In the genomic region with DNA sequence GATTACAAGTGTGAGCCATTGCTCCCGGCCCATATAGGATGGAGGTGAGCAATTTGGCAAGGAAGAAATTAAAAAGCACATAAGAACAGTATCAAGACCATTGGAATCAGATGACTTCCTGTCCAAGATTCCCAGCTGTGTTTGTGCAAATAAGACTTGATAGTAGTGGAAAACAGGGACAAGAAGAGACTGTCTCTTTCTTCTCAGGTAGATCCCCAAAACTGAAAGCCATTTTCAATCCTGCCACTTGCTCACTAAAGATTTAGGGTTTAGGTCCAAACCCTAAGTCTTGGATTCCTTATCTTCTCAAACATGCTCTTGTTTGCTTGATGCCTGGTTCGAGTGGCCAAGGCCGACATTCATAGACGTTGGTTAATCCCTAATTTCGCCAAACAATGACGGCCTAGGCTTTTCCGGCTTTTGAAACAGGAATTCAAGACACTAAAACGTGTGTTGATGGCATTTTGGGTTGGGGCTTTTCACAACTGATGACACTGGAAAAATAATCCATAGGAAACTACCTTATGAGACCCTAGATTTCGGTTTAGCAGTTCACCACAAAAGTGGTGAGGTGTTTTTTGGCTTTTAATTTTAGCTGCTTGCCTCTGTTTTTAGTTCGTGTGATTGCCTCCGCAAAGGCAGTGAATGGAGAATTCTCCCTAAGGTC, we compare ENCODE assay signal across 8 cellular contexts. TPM values are rescaled to one million over a fixed set of nuclear protein-coding genes. Genes with fewer than 3 reads are reported as not detected.
DNase-seq lines count a peak whose midpoint lies in the region; ATAC-seq and TF ChIP-seq lines count a peak whose summit lies in the region.

No MANE protein-coding gene starts in this region.

- H3K4me1 ChIP-seq in SK-N-SH (ENCODE audit: control insufficient read depth in 1 of 2, insufficient read depth in 2 of 2, low read depth in 1 of 2, low read length in 1 of 2) (peaks cover 0 to 8% of the 10 kb centered on the region in 2 experiments; a peak in 2 of 4 replicates), right cardiac atrium (ENCODE audit: control insufficient read depth, insufficient read depth, low read length) (peaks cover 7% of the 10 kb centered on the region)

- no peak for TF ChIP-seq EP300 in SK-N-SH (IDR thresholded peaks at IDR 0.05; ENCODE audit: borderline replicate concordance in 1 of 2, low read depth in 1 of 2, low read length in 1 of 2)

- 27% methylated on average over 10 of the region's 11 CpGs for WGBS in SK-N-SH (ENCODE audit: low lambda C conversion rate)
- 19% methylated on average over 11 of the region's 11 CpGs for WGBS in right cardiac atrium

- no peak for TF ChIP-seq CTCF in SK-N-SH (IDR thresholded peaks at IDR 0.05)

- intact Hi-C loops in right cardiac atrium (cut with DNase I): no loop called here

- H3K36me3 ChIP-seq in SK-N-SH (replicated peaks in 1 of 2; ENCODE audit: control insufficient read depth in 1 of 2, insufficient read depth in 2 of 2, low read length in 1 of 2): no peaks in the 10 kb centered on the region

- no peak for DNase-seq in SK-N-SH
- no peak for DNase-seq in activated CD4-positive, alpha-beta memory T cell treated with anti-CD3 and anti-CD28 coated beads, Interleukin-2, amount 10 ng/mL, durations not matched to agents 7 days and 5 days
- no peak for DNase-seq in right cardiac atrium
- DNase-seq in stimulated activated naive CD8-positive, alpha-beta T cell treated with anti-CD3 and anti-CD28 coated beads, Interleukin-15, amount 100 ng/mL, for 72 hours: no peak
- no peak for DNase-seq in D341Med (ENCODE audit: low spot score)
- no peak for DNase-seq in AG08396 (ENCODE audit: low spot score)

- no peaks in the 10 kb centered on the region for H3K9me2 ChIP-seq in SK-N-SH

- no peaks in the 10 kb centered on the region for H3K27me3 ChIP-seq in SK-N-SH (ENCODE audit: insufficient read depth)
- no peaks in the 10 kb centered on the region for H3K27me3 ChIP-seq in right cardiac atrium (ENCODE audit: control insufficient read depth, insufficient read depth)

- H3K9me3 ChIP-seq in SK-N-SH (no peaks in the 10 kb centered on the region), right cardiac atrium (ENCODE audit: control insufficient read depth, low read length) (no peaks in the 10 kb centered on the region)

- no peaks in the 10 kb centered on the region for H3K9me3 Mint-ChIP-seq in activated CD4-positive, alpha-beta memory T cell treated with anti-CD3 and anti-CD28 coated beads, Interleukin-2, amount 10 ng/mL, durations not matched to agents 7 days and 5 days
- no peaks in the 10 kb centered on the region for H3K9me3 Mint-ChIP-seq in stimulated activated naive CD8-positive, alpha-beta T cell treated with anti-CD3 and anti-CD28 coated beads, Interleukin-15, amount 100 ng/mL, for 72 hours

- H3K9ac ChIP-seq in SK-N-SH: peak overlapping the region; percentile 14; the same call in 1 of the 2 replicates

- POLR2A ChIA-PET in SK-N-SH (lab: Yijun Ruan, JAX): no interaction called here
- POLR2A ChIA-PET in activated CD4-positive, alpha-beta memory T cell treated with anti-CD3 and anti-CD28 coated beads, Interleukin-2, amount 10 ng/mL, durations not matched to agents 7 days and 5 days (lab: Charles Lee): interaction anchor here (1.2 to 7.5 kb wide), 7 partner anchors 13 to 54 kb away, joined by 3 to 86 read pairs (median 13); a partner anchor contains a TSS

- TF ChIP-seq RAD21 in SK-N-SH (IDR thresholded peaks at IDR 0.05; ENCODE audit: low read length): no peak

- H3K27ac ChIP-seq in SK-N-SH (ENCODE audit: low read depth in 2 of 2, low read length in 1 of 2): peak overlapping the region; percentile 52 to 79
- H3K27ac ChIP-seq in right cardiac atrium (ENCODE audit: low read length): peak overlapping the region; percentile 86

- H3F3A ChIP-seq in SK-N-SH (replicated peaks; ENCODE audit: insufficient read depth): no peaks in the 10 kb centered on the region

- ATAC-seq in SK-N-SH treated with all-trans-retinoic acid at 6 μM for 48 hours (no peak), right cardiac atrium (no peak), HG03196 (IDR thresholded peaks at IDR 0.05; ENCODE audit: unreplicated experiment) (no peak)
- no peak for ATAC-seq in stimulated activated naive CD8-positive, alpha-beta T cell treated with anti-CD3 and anti-CD28 coated beads, Interleukin-15, amount 100 ng/mL, for 72 hours

- H3K4me3 Mint-ChIP-seq in activated CD4-positive, alpha-beta memory T cell treated with anti-CD3 and anti-CD28 coated beads, Interleukin-2, amount 10 ng/mL, durations not matched to agents 7 days and 5 days: peak overlapping the region; percentile 85
- peak overlapping the region; percentile 86 to 87 for H3K4me3 Mint-ChIP-seq in stimulated activated naive CD8-positive, alpha-beta T cell treated with anti-CD3 and anti-CD28 coated beads, Interleukin-15, amount 100 ng/mL, for 72 hours

- peak overlapping the region; percentile 74 for H2AFZ ChIP-seq in SK-N-SH (ENCODE audit: low read depth)

- peaks cover 32% of the 10 kb centered on the region for H3K36me3 Mint-ChIP-seq in activated CD4-positive, alpha-beta memory T cell treated with anti-CD3 and anti-CD28 coated beads, Interleukin-2, amount 10 ng/mL, durations not matched to agents 7 days and 5 days (ENCODE audit: low read depth)

- peaks cover 47% of the 10 kb centered on the region for H3K4me1 Mint-ChIP-seq in activated CD4-positive, alpha-beta memory T cell treated with anti-CD3 and anti-CD28 coated beads, Interleukin-2, amount 10 ng/mL, durations not matched to agents 7 days and 5 days
- peaks cover 48% of the 10 kb centered on the region for H3K4me1 Mint-ChIP-seq in stimulated activated naive CD8-positive, alpha-beta T cell treated with anti-CD3 and anti-CD28 coated beads, Interleukin-15, amount 100 ng/mL, for 72 hours

- H3K79me2 ChIP-seq in SK-N-SH (ENCODE audit: insufficient read depth): peaks cover 42% of the 10 kb centered on the region

- peak overlapping the region; percentile 95 for H3K27ac Mint-ChIP-seq in activated CD4-positive, alpha-beta memory T cell treated with anti-CD3 and anti-CD28 coated beads, Interleukin-2, amount 10 ng/mL, durations not matched to agents 7 days and 5 days
- peak overlapping the region; percentile 93 to 95 for H3K27ac Mint-ChIP-seq in stimulated activated naive CD8-positive, alpha-beta T cell treated with anti-CD3 and anti-CD28 coated beads, Interleukin-15, amount 100 ng/mL, for 72 hours

- CTCF ChIA-PET in SK-N-SH (lab: Yijun Ruan, JAX): no interaction called here
- CTCF ChIA-PET in activated CD4-positive, alpha-beta memory T cell treated with anti-CD3 and anti-CD28 coated beads, Interleukin-2, amount 10 ng/mL, durations not matched to agents 7 days and 5 days (lab: Charles Lee): interaction anchor here (1.1 to 2.2 kb wide), 3 partner anchors 20 to 166 kb away, joined by 6 to 11 read pairs (median 7); a partner anchor contains a TSS

- H4K20me1 ChIP-seq in SK-N-SH (ENCODE audit: insufficient read depth): peaks cover 17% of the 10 kb centered on the region; the same call in 1 of the 2 replicates

- no peaks in the 10 kb centered on the region for H3K27me3 Mint-ChIP-seq in activated CD4-positive, alpha-beta memory T cell treated with anti-CD3 and anti-CD28 coated beads, Interleukin-2, amount 10 ng/mL, durations not matched to agents 7 days and 5 days
- no peaks in the 10 kb centered on the region for H3K27me3 Mint-ChIP-seq in stimulated activated naive CD8-positive, alpha-beta T cell treated with anti-CD3 and anti-CD28 coated beads, Interleukin-15, amount 100 ng/mL, for 72 hours

- peak overlapping the region; percentile 74; the same call in 1 of the 2 replicates for H3K4me2 ChIP-seq in SK-N-SH

- H3K4me3 ChIP-seq in SK-N-SH (ENCODE audit: low read depth in 2 of 2, low read length in 1 of 2) (peak overlapping the region; percentile 36 to 51), right cardiac atrium (ENCODE audit: low read length) (peak overlapping the region; percentile 16)

TF ChIP-seq in SK-N-SH, 30 proteins besides CTCF, POLR2A, EP300 and RAD21 (continues in another document):
- TF ChIP-seq POLR2AphosphoS5 (IDR thresholded peaks at IDR 0.05; ENCODE audit: low read depth, low read length): no peak

TF ChIP-seq in SK-N-SH treated with all-trans-retinoic acid at 6 μM for 48 hours, 23 proteins besides CTCF, POLR2A, EP300 and RAD21 (continues in another document):
- no peak for TF ChIP-seq SNAI2 (CRISPR knock-in tag; IDR thresholded peaks at IDR 0.05)

RNA-seq across cellular contexts. Expression of a gene that starts 1.0 kb away (rescaled TPM):
- polyA plus RNA-seq in SK-N-SH (2012; rRNA removed): 11.9 and 15.2 TPM in 2 replicates
- 8.8 and 10.2 TPM in 2 replicates for polyA plus RNA-seq in SK-N-SH (2012; cell fraction: cytosol; rRNA removed)
- polyA plus RNA-seq in SK-N-SH (2012; cell fraction: nucleus; rRNA removed): 33.8 and 37.1 TPM in 2 replicates
- total RNA-seq in activated CD4-positive, alpha-beta memory T cell treated with anti-CD3 and anti-CD28 coated beads, Interleukin-2, amount 10 ng/mL, durations not matched to agents 7 days and 5 days: 100 to 1,000 TPM; 111 to 114 TPM
- 10 to 100 TPM; 29.1 to 34.5 (median 30.9) TPM for total RNA-seq in right cardiac atrium
- polyA plus RNA-seq in right cardiac atrium: 19.1 TPM

RNA-seq across cellular contexts. Expression of a gene that starts 4.0 kb away (rescaled TPM):
- polyA plus RNA-seq in SK-N-SH (2012; rRNA removed): 17.8 and 23.0 TPM in 2 replicates
- polyA plus RNA-seq in SK-N-SH (2012; cell fraction: cytosol; rRNA removed): 15.1 and 19.6 TPM in 2 replicates
- 30.5 and 40.6 TPM in 2 replicates for polyA plus RNA-seq in SK-N-SH (2012; cell fraction: nucleus; rRNA removed)
- total RNA-seq in activated CD4-positive, alpha-beta memory T cell treated with anti-CD3 and anti-CD28 coated beads, Interleukin-2, amount 10 ng/mL, durations not matched to agents 7 days and 5 days: 100 to 1,000 TPM; 109 to 111 TPM
- total RNA-seq in right cardiac atrium: 10 to 100 TPM; 21.4 to 28.6 (median 22.5) TPM
- 14.3 TPM for polyA plus RNA-seq in right cardiac atrium

RNA-seq across cellular contexts. Expression of a gene that starts 22.9 kb away (rescaled TPM):
- polyA plus RNA-seq in SK-N-SH (2012; rRNA removed) (33.1 and 33.6 TPM in 2 replicates), right cardiac atrium (41.0 TPM)
- polyA plus RNA-seq in SK-N-SH (2012; cell fraction: cytosol; rRNA removed): 41.1 and 46.9 TPM in 2 replicates
- polyA plus RNA-seq in SK-N-SH (2012; cell fraction: nucleus; rRNA removed): 6.2 and 10.6 TPM in 2 replicates
- total RNA-seq in activated CD4-positive, alpha-beta memory T cell treated with anti-CD3 and anti-CD28 coated beads, Interleukin-2, amount 10 ng/mL, durations not matched to agents 7 days and 5 days: 10 to 100 TPM; 60.4 to 63.0 TPM
- 10 to 100 TPM; 57.8 to 67.3 (median 59.9) TPM for total RNA-seq in right cardiac atrium

RNA-seq across cellular contexts. Expression of a gene that starts 48.3 kb away (rescaled TPM):
- polyA plus RNA-seq in SK-N-SH (2012; rRNA removed) (21.8 and 23.4 TPM in 2 replicates), right cardiac atrium (63.0 TPM)
- polyA plus RNA-seq in SK-N-SH (2012; cell fraction: cytosol; rRNA removed): 24.6 and 27.2 TPM in 2 replicates
- polyA plus RNA-seq in SK-N-SH (2012; cell fraction: nucleus; rRNA removed): 14.2 and 14.9 TPM in 2 replicates
- total RNA-seq in activated CD4-positive, alpha-beta memory T cell treated with anti-CD3 and anti-CD28 coated beads, Interleukin-2, amount 10 ng/mL, durations not matched to agents 7 days and 5 days: 10 to 100 TPM in 1 of 2 experiments, 1 to 10 TPM in 1; 9.5 to 11.0 TPM
- total RNA-seq in right cardiac atrium: 10 to 100 TPM; 35.6 to 45.3 (median 40.9) TPM

RNA-seq across cellular contexts. Expression of a gene that starts 48.5 kb away (rescaled TPM):
- 1.2 and 1.9 TPM in 2 replicates for polyA plus RNA-seq in SK-N-SH (2012; rRNA removed)
- polyA plus RNA-seq in SK-N-SH (2012; cell fraction: cytosol; rRNA removed): 0.45 and 0.54 TPM in 2 replicates
- 5.6 and 10.7 TPM in 2 replicates for polyA plus RNA-seq in SK-N-SH (2012; cell fraction: nucleus; rRNA removed)
- under 1 TPM; 0.10 to 0.45 TPM for total RNA-seq in activated CD4-positive, alpha-beta memory T cell treated with anti-CD3 and anti-CD28 coated beads, Interleukin-2, amount 10 ng/mL, durations not matched to agents 7 days and 5 days
- total RNA-seq in right cardiac atrium: 1 to 10 TPM in 2 of 4 donors, under 1 TPM in 2; 0.47 to 1.2 (median 0.98) TPM
- 0.23 TPM for polyA plus RNA-seq in right cardiac atrium
